ENCODE assay signal across 10 cellular contexts in the genomic region with DNA sequence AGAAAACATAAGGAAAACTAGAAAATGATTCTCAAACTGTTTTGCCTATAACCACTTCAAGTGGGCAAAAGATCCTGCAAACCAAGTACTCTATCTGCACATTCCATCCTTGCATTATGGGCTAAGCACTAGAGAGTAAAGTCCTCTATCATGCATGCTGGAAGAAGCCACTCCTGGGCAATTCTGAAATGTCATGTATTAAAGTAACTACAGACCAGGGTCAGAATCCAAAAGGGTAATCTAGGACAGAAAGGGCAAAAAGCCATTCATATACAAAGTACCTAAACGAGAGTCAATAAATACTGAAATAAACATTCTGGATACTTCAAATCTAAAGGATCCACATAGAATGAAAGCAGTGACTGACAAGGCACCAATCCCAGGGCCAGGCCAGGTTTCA. TPM values are rescaled to one million over a fixed set of nuclear protein-coding genes. Genes with fewer than 3 reads are reported as not detected.
DNase-seq lines count a peak whose midpoint lies in the region; ATAC-seq, FAIRE-seq and TF ChIP-seq lines count a peak whose summit lies in the region.
"Had no signal": no experiment of that assay in that cellular context is flagged by ENCODE, and none has a peak within 500 bp of the region (broad histone marks: within the 10 kb centered on the region; RNA-seq: fewer than 3 reads in every experiment).

No MANE protein-coding gene starts in this region.

- no peak for DNase-seq in heart right ventricle
- no peak for DNase-seq in left cardiac atrium
- no peak for DNase-seq in bronchial epithelial cell (ENCODE audit: low read depth)
- no peak for DNase-seq in vagina (ENCODE audit: extremely low spot score in 2 of 2)
- DNase-seq in NCI-H69 (lab: John Stamatoyannopoulos, UW), result no peak
- DNase-seq in head of caudate nucleus, result no peak

- ATAC-seq in heart right ventricle (no peak), left cardiac atrium (no peak), HG03432 (IDR thresholded peaks at IDR 0.05; ENCODE audit: unreplicated experiment) (no peak)

- H3K27me3 ChIP-seq in heart right ventricle (peaks cover 0 to 8% (median 0%) of the 10 kb centered on the region in 7 donors), bronchial epithelial cell (ENCODE audit: control insufficient read depth, insufficient read depth, low read length) (no peaks in the 10 kb centered on the region), vagina (no peaks in the 10 kb centered on the region)

- FAIRE-seq in bronchial epithelial cell (lab: Jason Lieb, UNC), result no peak

- H3K4me3 ChIP-seq in heart right ventricle (peak overlapping the region; percentile 44 to 70 (median 65)), bronchial epithelial cell (ENCODE audit: low read depth, low read length) (peak overlapping the region; percentile 62), mesodermal cell (ENCODE audit: extremely low read depth, insufficient read depth, low read length, poor library complexity, severe bottlenecking) (peak overlapping the region; percentile 60), vagina (peak overlapping the region; percentile 54 to 62)

- H3K36me3 ChIP-seq in heart right ventricle, result peaks cover 0 to 15% (median under 1%) of the 10 kb centered on the region in 9 donors
- H3K36me3 ChIP-seq in bronchial epithelial cell (ENCODE audit: control insufficient read depth, insufficient read depth, low read length), result no peaks in the 10 kb centered on the region
- peaks cover 4% of the 10 kb centered on the region for H3K36me3 ChIP-seq in mesodermal cell (ENCODE audit: control insufficient read depth, insufficient read depth, low read length)
- no peaks in the 10 kb centered on the region for H3K36me3 ChIP-seq in vagina

- 10 to 13% methylated on average over 1 of the region's 1 CpG for WGBS in heart right ventricle, 2 donors
- WGBS in mesodermal cell (ENCODE audit: insufficient coverage in 2 of 2), 2 experiments, result no CpG with 5 or more reads among the region's 1 CpG

- intact Hi-C loops in heart right ventricle (cut with DNase I) (loop anchor here in 1 of 10 donors (5.0 kb wide), 1 partner anchor 115 kb away; no protein-coding TSS in a partner anchor), left cardiac atrium (cut with DNase I) (no loop called here), vagina (cut with DNase I) (loop anchor here (10.0 kb wide), 1 partner anchor 108 kb away; no protein-coding TSS in a partner anchor), head of caudate nucleus (cut with DNase I) (no loop called here)

- no peak for TF ChIP-seq POLR2A in vagina (IDR thresholded peaks at IDR 0.05)

- peaks cover 0 to 12% (median 5%) of the 10 kb centered on the region in 9 donors for H3K4me1 ChIP-seq in heart right ventricle
- H3K4me1 ChIP-seq in mesodermal cell (ENCODE audit: control insufficient read depth, insufficient read depth, low read length, poor library complexity, severe bottlenecking), result no peaks in the 10 kb centered on the region
- peaks cover 14% of the 10 kb centered on the region for H3K4me1 ChIP-seq in vagina

- H3K9me3 ChIP-seq in heart right ventricle (no peaks in the 10 kb centered on the region), mesodermal cell (ENCODE audit: control insufficient read depth, low read length) (no peaks in the 10 kb centered on the region), vagina (no peaks in the 10 kb centered on the region)

- H3K27ac ChIP-seq in heart right ventricle (peak overlapping the region in 8 of 10 donors; percentile 78 to 88 (median 82)), mesodermal cell (ENCODE audit: low read depth, low read length, severe bottlenecking) (no peak overlapping the region), vagina (peak overlapping the region; percentile 79)

- TF ChIP-seq CTCF in heart right ventricle (IDR thresholded peaks at IDR 0.05) (no peak), bronchial epithelial cell (IDR thresholded peaks at IDR 0.05; ENCODE audit: insufficient read depth, low read length, severe bottlenecking) (no peak), vagina (IDR thresholded peaks at IDR 0.05) (no peak)

RNA-seq across cellular contexts. Expression of a gene that starts 1.1 kb away (rescaled TPM):
- total RNA-seq in heart right ventricle (10 to 100 TPM; 41.5 to 54.0 (median 49.4) TPM), left cardiac atrium (10 to 100 TPM; 48.9 to 57.3 TPM), bronchial epithelial cell (74.5 and 75.3 TPM in 2 replicates), vagina (25.0 TPM)
- polyA plus RNA-seq in heart right ventricle, result 10 to 100 TPM; 22.5 to 36.2 TPM
- 47.9 TPM for polyA plus RNA-seq in mesodermal cell (2013, experiment 1 of 2)
- 50.6 TPM for polyA plus RNA-seq in mesodermal cell (2013, experiment 2 of 2)

RNA-seq across cellular contexts. Expression of a gene that starts 28.6 kb away (rescaled TPM):
- 10 to 100 TPM; 29.5 to 67.8 (median 37.5) TPM for total RNA-seq in heart right ventricle
- polyA plus RNA-seq in heart right ventricle, result 10 to 100 TPM; 12.2 to 21.5 TPM
- 10 to 100 TPM; 28.5 to 30.9 TPM for total RNA-seq in left cardiac atrium
- 3.2 and 6.8 TPM in 2 replicates for total RNA-seq in bronchial epithelial cell
- 12.7 TPM for polyA plus RNA-seq in mesodermal cell (2013, experiment 1 of 2)
- polyA plus RNA-seq in mesodermal cell (2013, experiment 2 of 2), result 12.7 TPM
- total RNA-seq in vagina, result 22.8 TPM

RNA-seq across cellular contexts. Expression of a gene that starts 39.5 kb away (rescaled TPM):
- total RNA-seq in heart right ventricle (not detected), left cardiac atrium (not detected), bronchial epithelial cell (not detected in 2 replicates), vagina (not detected)
- polyA plus RNA-seq in heart right ventricle, result not detected
- polyA plus RNA-seq in mesodermal cell (2013, experiment 1 of 2), result not detected
- not detected for polyA plus RNA-seq in mesodermal cell (2013, experiment 2 of 2)
- total RNA-seq: dermis microvascular lymphatic vessel endothelial cell, M059J had no signal

RNA-seq across cellular contexts. Expression of a gene that starts 44.3 kb away (rescaled TPM):
- total RNA-seq in heart right ventricle, result 10 to 100 TPM in 1 of 10 donors, 1 to 10 TPM in 6, under 1 TPM in 3; 0.57 to 15.3 (median 2.0) TPM
- polyA plus RNA-seq in heart right ventricle, result 1 to 10 TPM; 1.3 to 1.7 TPM
- 1 to 10 TPM; 1.8 to 2.6 TPM for total RNA-seq in left cardiac atrium
- 0.26 TPM in 1 of 2 replicates, not detected in the other for total RNA-seq in bronchial epithelial cell
- polyA plus RNA-seq in mesodermal cell (2013, experiment 1 of 2), result not detected
- polyA plus RNA-seq in mesodermal cell (2013, experiment 2 of 2), result not detected
- total RNA-seq in vagina, result 4.2 TPM

RNA-seq across cellular contexts. Expression of a gene that starts 51.3 kb away (rescaled TPM):
- total RNA-seq in heart right ventricle (10 to 100 TPM; 22.4 to 35.1 (median 28.9) TPM), left cardiac atrium (10 to 100 TPM; 21.1 to 23.8 TPM), bronchial epithelial cell (8.2 and 16.3 TPM in 2 replicates), vagina (39.3 TPM)
- 10 to 100 TPM in 1 of 2 donors, 1 to 10 TPM in 1; 6.1 to 10.8 TPM for polyA plus RNA-seq in heart right ventricle
- polyA plus RNA-seq in mesodermal cell (2013, experiment 1 of 2), result 45.9 TPM
- polyA plus RNA-seq in mesodermal cell (2013, experiment 2 of 2), result 40.5 TPM
